ENCODE assay signal across 11 cellular contexts in the genomic region with DNA sequence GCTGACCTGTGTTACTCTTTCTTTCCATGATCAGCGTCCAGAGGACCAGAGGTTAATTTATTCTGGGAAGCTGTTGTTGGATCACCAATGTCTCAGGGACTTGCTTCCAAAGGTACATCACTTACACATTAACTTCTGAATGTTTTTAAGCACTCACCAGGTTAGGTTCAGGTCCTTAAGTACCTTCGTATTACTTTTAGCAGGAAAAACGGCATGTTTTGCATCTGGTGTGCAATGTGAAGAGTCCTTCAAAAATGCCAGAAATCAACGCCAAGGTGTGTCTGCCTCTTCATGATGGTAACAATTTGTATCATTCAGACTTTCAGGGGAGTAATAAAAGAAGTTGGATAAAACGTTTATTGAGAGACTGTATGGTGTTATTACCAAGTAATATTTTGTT. TPM values are rescaled to one million over a fixed set of nuclear protein-coding genes. Genes with fewer than 3 reads are reported as not detected.
DNase-seq lines count a peak whose midpoint lies in the region; ATAC-seq, FAIRE-seq and TF ChIP-seq lines count a peak whose summit lies in the region.
"Had no signal": no experiment of that assay in that cellular context is flagged by ENCODE, and none has a peak within 500 bp of the region (broad histone marks: within the 10 kb centered on the region; RNA-seq: fewer than 3 reads in every experiment).

No MANE protein-coding gene starts in this region.

- FAIRE-seq in kidney (lab: Jason Lieb, UNC) (no peak), RCC 7860 (lab: Jason Lieb, UNC) (no peak)

- H3K36me3 ChIP-seq in kidney (ENCODE audit: control insufficient read depth in 1 of 2, insufficient read depth in 2 of 2, low read length in 2 of 2) (peaks cover 43 to 53% of the 10 kb centered on the region in 2 donors), thoracic aorta (peaks cover 31% of the 10 kb centered on the region)

- peaks cover 71% of the 10 kb centered on the region for H3K4me1 Mint-ChIP-seq in activated T-cell treated with anti-CD3 and anti-CD28 coated beads, Interleukin-2, amount 50 U/mL, for 24 hours (ENCODE audit: low read depth)
- H3K4me1 Mint-ChIP-seq in activated T-helper 2 cell treated with anti-CD3 and anti-CD28 coated beads, Interferon-gamma antibody, Interleukin-2, Interleukin-4, amounts not matched to agents 10 μg/mL and 5 μg/mL and 100 μg/mL, durations not matched to agents 14 hours and 24 hours and 36 hours (ENCODE audit: low read depth) = peaks cover 65% of the 10 kb centered on the region

- H3K27me3 ChIP-seq in thoracic aorta (replicated peaks; ENCODE audit: insufficient read depth) = no peaks in the 10 kb centered on the region

- H3K4me3 ChIP-seq in kidney (ENCODE audit: low read length in 2 of 2) = peak overlapping the region; percentile 38 to 76
- peak overlapping the region; percentile 87 for H3K4me3 ChIP-seq in thoracic aorta

- peaks cover 83% of the 10 kb centered on the region for H3K36me3 Mint-ChIP-seq in activated T-cell treated with anti-CD3 and anti-CD28 coated beads, Interleukin-2, amount 50 U/mL, for 24 hours (ENCODE audit: low read depth)
- peaks cover 78% of the 10 kb centered on the region for H3K36me3 Mint-ChIP-seq in activated T-helper 2 cell treated with anti-CD3 and anti-CD28 coated beads, Interferon-gamma antibody, Interleukin-2, Interleukin-4, amounts not matched to agents 10 μg/mL and 5 μg/mL and 100 μg/mL, durations not matched to agents 14 hours and 24 hours and 36 hours (ENCODE audit: low read depth)

- H3K27me3 Mint-ChIP-seq in activated T-cell treated with anti-CD3 and anti-CD28 coated beads, Interleukin-2, amount 50 U/mL, for 24 hours = no peaks in the 10 kb centered on the region
- no peaks in the 10 kb centered on the region for H3K27me3 Mint-ChIP-seq in activated T-helper 2 cell treated with anti-CD3 and anti-CD28 coated beads, Interferon-gamma antibody, Interleukin-2, Interleukin-4, amounts not matched to agents 10 μg/mL and 5 μg/mL and 100 μg/mL, durations not matched to agents 14 hours and 24 hours and 36 hours (ENCODE audit: low read depth)

- H3K4me1 ChIP-seq in kidney (ENCODE audit: control insufficient read depth in 1 of 2, insufficient read depth in 1 of 2, low read depth in 1 of 2, low read length in 2 of 2) (peaks cover 18 to 20% of the 10 kb centered on the region in 2 donors), thoracic aorta (ENCODE audit: control insufficient read depth in 1 of 2, low read depth in 2 of 2) (peaks cover 12 to 41% of the 10 kb centered on the region in 2 donors)

- H3K9me3 ChIP-seq in kidney (ENCODE audit: control insufficient read depth in 1 of 2, low read length in 2 of 2) (no peaks in the 10 kb centered on the region), thoracic aorta (no peaks in the 10 kb centered on the region)

- H3K9ac ChIP-seq in kidney (ENCODE audit: low read length in 2 of 2) = peak overlapping the region; percentile 13 to 24

- TF ChIP-seq CTCF in kidney (IDR thresholded peaks at IDR 0.05; ENCODE audit: borderline replicate concordance, extremely low read depth, insufficient read depth) (no peak), thoracic aorta (IDR thresholded peaks at IDR 0.05) (no peak)

- DNase-seq in activated T-cell treated with anti-CD3 and anti-CD28 coated beads, Interleukin-2, amount 50 U/mL, for 24 hours = no peak
- DNase-seq in activated T-cell treated with anti-CD3 and anti-CD28 coated beads for 4 hours = no peak
- no peak for DNase-seq in activated T-helper 2 cell treated with anti-CD3 and anti-CD28 coated beads, Interferon-gamma antibody, Interleukin-2, Interleukin-4, amounts not matched to agents 10 μg/mL and 5 μg/mL and 100 μg/mL, durations not matched to agents 14 hours and 24 hours and 36 hours (ENCODE audit: low spot score)
- DNase-seq in kidney = no peak
- DNase-seq in thoracic aorta (ENCODE audit: low spot score) = no peak
- DNase-seq in RCC 7860 (ENCODE audit: low spot score) = no peak
- no peak for DNase-seq in NCI-H2107 (lab: John Stamatoyannopoulos, UW)
- DNase-seq: foreskin melanocyte, NCI-H748 treated with DMSO at 0.1 percent for 48 hours had no signal

- ATAC-seq in thoracic aorta (ENCODE audit: insufficient number of reproducible peaks, low FRiP score, low read depth) (no peak), GM18873 (IDR thresholded peaks at IDR 0.05; ENCODE audit: low FRiP score, unreplicated experiment) (no peak)

- no peaks in the 10 kb centered on the region for H3K9me3 Mint-ChIP-seq in activated T-cell treated with anti-CD3 and anti-CD28 coated beads, Interleukin-2, amount 50 U/mL, for 24 hours
- no peaks in the 10 kb centered on the region for H3K9me3 Mint-ChIP-seq in activated T-helper 2 cell treated with anti-CD3 and anti-CD28 coated beads, Interferon-gamma antibody, Interleukin-2, Interleukin-4, amounts not matched to agents 10 μg/mL and 5 μg/mL and 100 μg/mL, durations not matched to agents 14 hours and 24 hours and 36 hours

- H3K27ac ChIP-seq in kidney (ENCODE audit: low read depth in 2 of 2, low read length in 2 of 2) (peak overlapping the region; percentile 14 to 35), thoracic aorta (no peak overlapping the region)
- H3K27ac ChIP-seq: HL-60 had no signal

- intact Hi-C loops in activated T-helper 2 cell treated with anti-CD3 and anti-CD28 coated beads, Interferon-gamma antibody, Interleukin-2, Interleukin-4, amounts not matched to agents 10 μg/mL and 5 μg/mL and 100 μg/mL, durations not matched to agents 14 hours and 24 hours and 36 hours (cut with micrococcal nuclease) = loop anchor here (5.0 to 10.0 kb wide), 3 partner anchors 52 to 670 kb away; a partner anchor contains a TSS
- intact Hi-C loops in kidney (cut with DNase I) = no loop called here

- peak overlapping the region; percentile 93 for H3K27ac Mint-ChIP-seq in activated T-cell treated with anti-CD3 and anti-CD28 coated beads, Interleukin-2, amount 50 U/mL, for 24 hours
- peak overlapping the region; percentile 64 for H3K27ac Mint-ChIP-seq in activated T-helper 2 cell treated with anti-CD3 and anti-CD28 coated beads, Interferon-gamma antibody, Interleukin-2, Interleukin-4, amounts not matched to agents 10 μg/mL and 5 μg/mL and 100 μg/mL, durations not matched to agents 14 hours and 24 hours and 36 hours

- H3K4me3 Mint-ChIP-seq in activated T-cell treated with anti-CD3 and anti-CD28 coated beads, Interleukin-2, amount 50 U/mL, for 24 hours = peak overlapping the region; percentile 96
- peak overlapping the region; percentile 98 for H3K4me3 Mint-ChIP-seq in activated T-helper 2 cell treated with anti-CD3 and anti-CD28 coated beads, Interferon-gamma antibody, Interleukin-2, Interleukin-4, amounts not matched to agents 10 μg/mL and 5 μg/mL and 100 μg/mL, durations not matched to agents 14 hours and 24 hours and 36 hours (ENCODE audit: low read depth)

RNA-seq across cellular contexts. Expression of a gene that starts 3.3 kb away (rescaled TPM):
- total RNA-seq in activated T-helper 2 cell treated with anti-CD3 and anti-CD28 coated beads, Interferon-gamma antibody, Interleukin-2, Interleukin-4, amounts not matched to agents 10 μg/mL and 5 μg/mL and 100 μg/mL, durations not matched to agents 14 hours and 24 hours and 36 hours = 172 and 175 TPM in 2 replicates
- 209 TPM for total RNA-seq in kidney
- 234 TPM for polyA plus RNA-seq in kidney (ENCODE audit: insufficient read depth, low read depth, low replicate concordance)
- 100 to 1,000 TPM; 220 to 232 TPM for total RNA-seq in thoracic aorta

RNA-seq across cellular contexts. Expression of a gene that starts 26.5 kb away (rescaled TPM):
- not detected in 2 replicates for total RNA-seq in activated T-helper 2 cell treated with anti-CD3 and anti-CD28 coated beads, Interferon-gamma antibody, Interleukin-2, Interleukin-4, amounts not matched to agents 10 μg/mL and 5 μg/mL and 100 μg/mL, durations not matched to agents 14 hours and 24 hours and 36 hours
- 1.3 TPM for total RNA-seq in kidney
- 2.1 TPM for polyA plus RNA-seq in kidney (ENCODE audit: insufficient read depth, low read depth, low replicate concordance)
- total RNA-seq in thoracic aorta = not detected

RNA-seq across cellular contexts. Expression of a gene that starts 54.2 kb away (rescaled TPM):
- 166 and 169 TPM in 2 replicates for total RNA-seq in activated T-helper 2 cell treated with anti-CD3 and anti-CD28 coated beads, Interferon-gamma antibody, Interleukin-2, Interleukin-4, amounts not matched to agents 10 μg/mL and 5 μg/mL and 100 μg/mL, durations not matched to agents 14 hours and 24 hours and 36 hours
- total RNA-seq in kidney (55.6 TPM), thoracic aorta (10 to 100 TPM; 51.0 to 54.4 TPM)
- polyA plus RNA-seq in kidney (ENCODE audit: insufficient read depth, low read depth, low replicate concordance) = 7.1 TPM

Comparison
In these comparisons a context has a peak if more than half of its experiments do, and no peak if none do; other contexts are left out.
1. H3K27ac ChIP-seq: peak in kidney (2 of 2); none in thoracic aorta (0 of 2).